ENCODE assay signal across 15 cellular contexts in genomic region chr7:2283074-2283473, GRCh38.
"Had no signal": no experiment of that assay in that cellular context is flagged by ENCODE, and none has a peak within 500 bp of the region (broad histone marks: within the 10 kb centered on the region; RNA-seq: fewer than 3 reads in every experiment).

No MANE protein-coding gene starts in this region.

- H3K4me1 ChIP-seq: gastrocnemius medialis had no signal

- H3K9me3 ChIP-seq: gastrocnemius medialis, lower lobe of right lung had no signal

- ATAC-seq: activated T-cell treated with anti-CD3 and anti-CD28 coated beads, Interleukin-2, amount 50 U/mL, for 72 hours; gastrocnemius medialis; naive thymus-derived CD8-positive, alpha-beta T cell; sciatic nerve had no signal

- H3K4me1 Mint-ChIP-seq: activated CD4-positive, alpha-beta memory T cell treated with anti-CD3 and anti-CD28 coated beads, Interleukin-2, amount 10 ng/mL, durations not matched to agents 7 days and 5 days had no signal

- H3K27me3 ChIP-seq: gastrocnemius medialis had no signal

- H3K9me3 Mint-ChIP-seq: activated CD4-positive, alpha-beta memory T cell treated with anti-CD3 and anti-CD28 coated beads, Interleukin-2, amount 10 ng/mL, durations not matched to agents 7 days and 5 days; activated T-cell treated with anti-CD3 and anti-CD28 coated beads, Interleukin-2, amount 50 U/mL, for 72 hours; naive thymus-derived CD8-positive, alpha-beta T cell; T-helper 2 cell treated with Interferon-gamma antibody and Interleukin-4, amounts not matched to agents 5 μg/mL and 100 μg/mL, for 36 hours; type B pancreatic cell had no signal

- H3K4me3 Mint-ChIP-seq: activated CD4-positive, alpha-beta memory T cell treated with anti-CD3 and anti-CD28 coated beads, Interleukin-2, amount 10 ng/mL, durations not matched to agents 7 days and 5 days; activated T-cell treated with anti-CD3 and anti-CD28 coated beads, Interleukin-2, amount 50 U/mL, for 72 hours; naive thymus-derived CD8-positive, alpha-beta T cell; T-helper 2 cell treated with Interferon-gamma antibody and Interleukin-4, amounts not matched to agents 5 μg/mL and 100 μg/mL, for 36 hours had no signal

- H3K27me3 Mint-ChIP-seq: activated CD4-positive, alpha-beta memory T cell treated with anti-CD3 and anti-CD28 coated beads, Interleukin-2, amount 10 ng/mL, durations not matched to agents 7 days and 5 days; naive thymus-derived CD8-positive, alpha-beta T cell; progenitor cell of endocrine pancreas; type B pancreatic cell had no signal

- H3K27ac Mint-ChIP-seq: activated CD4-positive, alpha-beta memory T cell treated with anti-CD3 and anti-CD28 coated beads, Interleukin-2, amount 10 ng/mL, durations not matched to agents 7 days and 5 days; activated T-cell treated with anti-CD3 and anti-CD28 coated beads, Interleukin-2, amount 50 U/mL, for 72 hours; progenitor cell of endocrine pancreas; T-helper 2 cell treated with Interferon-gamma antibody and Interleukin-4, amounts not matched to agents 5 μg/mL and 100 μg/mL, for 36 hours had no signal

- DNase-seq: activated CD4-positive, alpha-beta memory T cell treated with anti-CD3 and anti-CD28 coated beads, Interleukin-2, amount 10 ng/mL, durations not matched to agents 7 days and 5 days; activated CD4-positive, CD25-positive, alpha-beta regulatory T cell treated with anti-CD3 and anti-CD28 coated beads, Interleukin-2, amount 50 U/mL, for 72 hours; activated CD8-positive, alpha-beta memory T cell treated with anti-CD3 and anti-CD28 coated beads, Interleukin-2, amount 50 U/mL, for 4 hours; activated gamma-delta T cell treated with Interleukin-2 at 50 U/mL for 16 hours; activated T-cell treated with anti-CD3 and anti-CD28 coated beads, Interleukin-2, amount 50 U/mL, for 72 hours; gastrocnemius medialis; lower lobe of right lung; naive thymus-derived CD8-positive, alpha-beta T cell; occipital lobe; stimulated activated CD4-positive, alpha-beta T cell treated with anti-CD3 and anti-CD28 coated beads, Interleukin-2, amount 100 ng/mL, for 24 hours; stimulated activated naive CD4-positive, alpha-beta T cell treated with Interleukin-2 at 50 U/mL for 16 hours had no signal

- H3K27ac ChIP-seq: gastrocnemius medialis, lower lobe of right lung had no signal

- H3K36me3 Mint-ChIP-seq: naive thymus-derived CD8-positive, alpha-beta T cell; type B pancreatic cell had no signal
